In the genomic region with DNA sequence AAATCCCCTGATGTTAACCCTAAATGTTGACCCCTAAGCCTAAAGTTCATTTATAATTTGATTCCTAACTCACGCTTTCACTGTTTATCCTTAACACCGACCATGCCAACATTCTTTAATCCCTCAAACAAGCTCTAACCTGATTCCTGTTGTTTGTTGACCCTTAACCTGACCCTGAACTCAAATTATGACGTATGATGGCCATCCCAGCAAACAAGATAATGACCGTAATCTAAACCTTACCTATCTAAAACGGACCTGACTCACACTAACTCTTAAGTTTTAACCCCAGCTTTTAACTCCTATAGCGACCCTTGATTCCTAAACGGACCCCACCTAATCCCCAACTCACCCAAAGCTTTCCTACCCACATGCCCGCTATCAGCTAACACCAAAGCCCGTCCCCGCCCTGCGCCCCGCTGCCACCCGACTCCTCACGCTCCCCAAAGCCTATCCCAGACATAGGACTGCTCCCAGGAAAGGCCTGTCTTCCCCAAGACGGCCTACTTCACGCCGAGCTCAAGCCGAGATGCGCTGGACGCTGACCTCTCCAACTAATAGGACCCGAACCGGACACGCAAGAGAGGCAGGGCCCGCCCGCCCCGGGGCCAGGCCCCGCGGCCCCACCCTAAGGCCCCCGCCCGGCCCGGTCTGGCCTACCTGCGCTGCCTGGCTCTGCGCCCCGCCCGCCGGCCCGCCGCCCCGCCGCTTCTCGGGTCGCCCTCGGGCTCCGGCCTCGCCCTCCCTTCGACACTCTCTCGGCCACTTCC, we compare ENCODE assay signal across 8 cellular contexts. TPM values are rescaled to one million over a fixed set of nuclear protein-coding genes. Genes with fewer than 3 reads are reported as not detected.
A peak's percentile ranks its signal among the peaks of the same experiment; 100 is the strongest.
DNase-seq lines count a peak whose midpoint lies in the region; ATAC-seq and TF ChIP-seq lines count a peak whose summit lies in the region.

No MANE protein-coding gene starts in this region.

- no peaks in the 10 kb centered on the region for H3K27me3 ChIP-seq in hepatocyte

- peak overlapping the region; percentile 84 for H3K4me3 ChIP-seq in hepatocyte

- H3K9me3 ChIP-seq in hepatocyte (ENCODE audit: low read depth) = no peaks in the 10 kb centered on the region

- peaks cover 56% of the 10 kb centered on the region for H3K4me1 ChIP-seq in hepatocyte (ENCODE audit: insufficient read depth)

- CTCF ChIA-PET in activated B cell treated with CpG ODN at 0.5 μM for 24 hours (lab: Charles Lee) = interaction anchor here (0.7 to 7.6 kb wide), 11 partner anchors 25 to 128 kb away, joined by 3 to 52 read pairs (median 6); partner anchors contain the start of genes CCDC107, RMRP and TESK1

- H4K20me1 ChIP-seq in hepatocyte (ENCODE audit: insufficient read depth, poor library complexity, severe bottlenecking) = peaks cover 23% of the 10 kb centered on the region

- under 1% methylated on average over 16 of the region's 47 CpGs for WGBS in hepatocyte (ENCODE audit: low lambda C conversion rate, missing lambda C conversion rate)

- peak overlapping the region; percentile 95 for H3K27ac ChIP-seq in hepatocyte

- peak overlapping the region; percentile 89 for H3K4me2 ChIP-seq in hepatocyte

- POLR2A ChIA-PET in activated B cell treated with CpG ODN at 0.5 μM for 24 hours (lab: Charles Lee) = interaction anchor here (0.9 to 4.1 kb wide), 26 partner anchors 10 to 127 kb away, joined by 3 to 67 read pairs (median 8); partner anchors contain the start of genes ARHGEF39, CCDC107, CD72 and GBA2

- no peak overlapping the region for H3K4me3 Mint-ChIP-seq in stimulated activated naive CD8-positive, alpha-beta T cell treated with anti-CD3 and anti-CD28 coated beads, Interleukin-15, Interleukin-2, amounts not matched to agents 100 ng/mL and 50 ng/mL, for 24 hours
- H3K4me3 Mint-ChIP-seq in activated B cell treated with CpG ODN at 0.5 μM for 24 hours = no peak overlapping the region
- H3K4me3 Mint-ChIP-seq in stimulated activated naive CD8-positive, alpha-beta T cell treated with anti-CD3 and anti-CD28 coated beads, Interleukin-15, amount 100 ng/mL, for 72 hours = no peak overlapping the region

- H3K36me3 ChIP-seq in hepatocyte (replicated peaks; ENCODE audit: insufficient read depth, low read depth) = no peaks in the 10 kb centered on the region

- H2AFZ ChIP-seq in hepatocyte = peak overlapping the region; percentile 55

- no peak for TF ChIP-seq CTCF in activated B cell treated with CpG ODN at 0.5 μM for 24 hours (IDR thresholded peaks at IDR 0.05)
- TF ChIP-seq CTCF in hepatocyte (IDR thresholded peaks at IDR 0.05; ENCODE audit: poor library complexity) = no peak

- ATAC-seq in stimulated activated naive CD8-positive, alpha-beta T cell treated with anti-CD3 and anti-CD28 coated beads, Interleukin-15, Interleukin-2, amounts not matched to agents 100 U/mL and 50 U/mL, for 24 hours = no peak
- ATAC-seq in activated B cell treated with CpG ODN at 0.5 μM for 24 hours (ENCODE audit: low read depth) (no peak), GM19324 (IDR thresholded peaks at IDR 0.05; ENCODE audit: low FRiP score, unreplicated experiment) (no peak), HG03520 (IDR thresholded peaks at IDR 0.05; ENCODE audit: unreplicated experiment) (no peak)
- no peak for ATAC-seq in stimulated activated naive CD8-positive, alpha-beta T cell treated with anti-CD3 and anti-CD28 coated beads, Interleukin-15, amount 100 ng/mL, for 72 hours
- ATAC-seq in activated CD4-positive, CD25-positive, alpha-beta regulatory T cell treated with anti-CD3 and anti-CD28 coated beads, Interleukin-2, amount 50 U/mL, for 24 hours = no peak

- peaks cover 17% of the 10 kb centered on the region for H3K4me1 Mint-ChIP-seq in stimulated activated naive CD8-positive, alpha-beta T cell treated with anti-CD3 and anti-CD28 coated beads, Interleukin-15, Interleukin-2, amounts not matched to agents 100 ng/mL and 50 ng/mL, for 24 hours (ENCODE audit: low read depth)
- H3K4me1 Mint-ChIP-seq in activated B cell treated with CpG ODN at 0.5 μM for 24 hours = peaks cover 9% of the 10 kb centered on the region
- peaks cover 20% of the 10 kb centered on the region for H3K4me1 Mint-ChIP-seq in stimulated activated naive CD8-positive, alpha-beta T cell treated with anti-CD3 and anti-CD28 coated beads, Interleukin-15, amount 100 ng/mL, for 72 hours

- no peaks in the 10 kb centered on the region for H3K27me3 Mint-ChIP-seq in stimulated activated naive CD8-positive, alpha-beta T cell treated with anti-CD3 and anti-CD28 coated beads, Interleukin-15, Interleukin-2, amounts not matched to agents 100 ng/mL and 50 ng/mL, for 24 hours
- no peaks in the 10 kb centered on the region for H3K27me3 Mint-ChIP-seq in activated B cell treated with CpG ODN at 0.5 μM for 24 hours
- no peaks in the 10 kb centered on the region for H3K27me3 Mint-ChIP-seq in stimulated activated naive CD8-positive, alpha-beta T cell treated with anti-CD3 and anti-CD28 coated beads, Interleukin-15, amount 100 ng/mL, for 72 hours

- H3K79me2 ChIP-seq in hepatocyte = peaks cover 76% of the 10 kb centered on the region

- H3K9me3 Mint-ChIP-seq in stimulated activated naive CD8-positive, alpha-beta T cell treated with anti-CD3 and anti-CD28 coated beads, Interleukin-15, Interleukin-2, amounts not matched to agents 100 ng/mL and 50 ng/mL, for 24 hours = no peaks in the 10 kb centered on the region
- H3K9me3 Mint-ChIP-seq in activated B cell treated with CpG ODN at 0.5 μM for 24 hours = no peaks in the 10 kb centered on the region
- H3K9me3 Mint-ChIP-seq in stimulated activated naive CD8-positive, alpha-beta T cell treated with anti-CD3 and anti-CD28 coated beads, Interleukin-15, amount 100 ng/mL, for 72 hours = no peaks in the 10 kb centered on the region

- H3K36me3 Mint-ChIP-seq in stimulated activated naive CD8-positive, alpha-beta T cell treated with anti-CD3 and anti-CD28 coated beads, Interleukin-15, Interleukin-2, amounts not matched to agents 100 ng/mL and 50 ng/mL, for 24 hours (ENCODE audit: low read depth) = peaks cover 23% of the 10 kb centered on the region
- H3K36me3 Mint-ChIP-seq in activated B cell treated with CpG ODN at 0.5 μM for 24 hours (ENCODE audit: low read depth) = peaks cover 30% of the 10 kb centered on the region

- H3K27ac Mint-ChIP-seq in stimulated activated naive CD8-positive, alpha-beta T cell treated with anti-CD3 and anti-CD28 coated beads, Interleukin-15, Interleukin-2, amounts not matched to agents 100 ng/mL and 50 ng/mL, for 24 hours = peak overlapping the region; percentile 95
- H3K27ac Mint-ChIP-seq in activated B cell treated with CpG ODN at 0.5 μM for 24 hours = peak overlapping the region; percentile 93
- H3K27ac Mint-ChIP-seq in stimulated activated naive CD8-positive, alpha-beta T cell treated with anti-CD3 and anti-CD28 coated beads, Interleukin-15, amount 100 ng/mL, for 72 hours = peak overlapping the region; percentile 96 to 98

- intact Hi-C loops in activated B cell treated with CpG ODN at 0.5 μM for 24 hours (cut with micrococcal nuclease) = loop anchor here (1.0 to 10.0 kb wide), 15 partner anchors 12 to 1067 kb away; partner anchors contain the start of genes ATOSB, CCDC107, CCL27 and DNAJB5

- DNase-seq in stimulated activated naive CD8-positive, alpha-beta T cell treated with anti-CD3 and anti-CD28 coated beads, Interleukin-15, Interleukin-2, amounts not matched to agents 100 U/mL and 50 U/mL, for 24 hours = no peak
- DNase-seq in activated B cell treated with CpG ODN at 0.5 μM for 24 hours (no peak), hepatocyte (ENCODE audit: low spot score) (no peak)
- DNase-seq in stimulated activated naive CD8-positive, alpha-beta T cell treated with anti-CD3 and anti-CD28 coated beads, Interleukin-15, amount 100 ng/mL, for 72 hours = no peak

- no peaks in the 10 kb centered on the region for H3K9me2 ChIP-seq in hepatocyte (replicated peaks; ENCODE audit: insufficient read depth)

RNA-seq across cellular contexts. Expression of gene TLN1, which starts 0.4 kb away (rescaled TPM):
- total RNA-seq in activated B cell treated with CpG ODN at 0.5 μM for 24 hours (327 and 362 TPM in 2 replicates), hepatocyte (100 and 113 TPM in 2 replicates)
- 70.5 and 73.4 TPM in 2 replicates for polyA plus RNA-seq in hepatocyte

RNA-seq across cellular contexts. Expression of gene CREB3, which starts 0.9 kb away (rescaled TPM):
- total RNA-seq in activated B cell treated with CpG ODN at 0.5 μM for 24 hours = 13.8 and 16.9 TPM in 2 replicates
- total RNA-seq in hepatocyte = 54.6 and 69.6 TPM in 2 replicates
- 79.8 and 79.9 TPM in 2 replicates for polyA plus RNA-seq in hepatocyte

RNA-seq across cellular contexts. Expression of gene GBA2, which starts 17.4 kb away (rescaled TPM):
- total RNA-seq in activated B cell treated with CpG ODN at 0.5 μM for 24 hours (93.4 and 104 TPM in 2 replicates), hepatocyte (58.5 and 60.5 TPM in 2 replicates)
- polyA plus RNA-seq in hepatocyte = 77.5 and 80.2 TPM in 2 replicates

RNA-seq across cellular contexts. Expression of gene RGP1, which starts 17.5 kb away (rescaled TPM):
- total RNA-seq in activated B cell treated with CpG ODN at 0.5 μM for 24 hours (23.8 and 25.4 TPM in 2 replicates), hepatocyte (17.1 and 19.3 TPM in 2 replicates)
- 11.2 and 11.4 TPM in 2 replicates for polyA plus RNA-seq in hepatocyte

RNA-seq across cellular contexts. Expression of gene MSMP, which starts 22.5 kb away (rescaled TPM):
- 0.78 and 1.2 TPM in 2 replicates for total RNA-seq in activated B cell treated with CpG ODN at 0.5 μM for 24 hours
- total RNA-seq in hepatocyte = not detected in 2 replicates
- not detected in 2 replicates for polyA plus RNA-seq in hepatocyte
